ENCODE assay signal across 1 cellular context in genomic region chr16:50245417-50246298, GRCh38.
TF ChIP-seq lines count a peak whose summit lies in the region.

No MANE protein-coding gene starts in this region.

TF ChIP-seq in GM23338, 12 proteins besides CTCF, POLR2A, EP300 and RAD21 (continued from another document):
- TF ChIP-seq ETS1 (IDR thresholded peaks at IDR 0.05) = no peak
- no peak for TF ChIP-seq JUNB (IDR thresholded peaks at IDR 0.05; ENCODE audit: unreplicated experiment)
- TF ChIP-seq REST (IDR thresholded peaks at IDR 0.05; ENCODE audit: unreplicated experiment) = no peak
